8 cellular contexts compared by ENCODE assay signal in genomic region chr14:50666772-50667490, GRCh38. TPM values are rescaled to one million over a fixed set of nuclear protein-coding genes. Genes with fewer than 3 reads are reported as not detected.
A peak's percentile ranks its signal among the peaks of the same experiment; 100 is the strongest.
DNase-seq lines count a peak whose midpoint lies in the region; ATAC-seq, FAIRE-seq and TF ChIP-seq lines count a peak whose summit lies in the region.

No MANE protein-coding gene starts in this region.

- peak overlapping the region; percentile 76 for H3K4me3 ChIP-seq in AG10803 (ENCODE audit: low read length)
- H3K4me3 ChIP-seq in OCI-LY7 (ENCODE audit: low read depth, low read length, poor library complexity, severe bottlenecking) = peak overlapping the region; percentile 92
- peak overlapping the region; percentile 88 for H3K4me3 ChIP-seq in astrocyte of the spinal cord (ENCODE audit: low read depth, low read length)
- H3K4me3 ChIP-seq in iPS-18c (ENCODE audit: insufficient read depth, low read depth, low read length) = peak overlapping the region; percentile 77
- H3K4me3 ChIP-seq in skin epidermis = peak overlapping the region; percentile 59 to 96 (median 92)

- BruUV-seq in OCI-LY7 (replicated peaks; lab: Mats Ljungman, UMichigan) = no TSS peak

- POLR2A ChIA-PET in OCI-LY7 (lab: Charles Lee) = interaction anchor here (0.5 to 1.9 kb wide), 18 partner anchors 10 to 1658 kb away, joined by 3 to 11 read pairs (median 5); no protein-coding TSS in a partner anchor

- peak overlapping the region; percentile 91; the same call in 1 of the 2 replicates for H2AFZ ChIP-seq in OCI-LY7 (ENCODE audit: low read length)

- H3K9me3 ChIP-seq in OCI-LY7 (ENCODE audit: low read length) (no peaks in the 10 kb centered on the region), iPS-18c (ENCODE audit: control insufficient read depth, insufficient read depth, low read length) (no peaks in the 10 kb centered on the region)

- H3K79me2 ChIP-seq in OCI-LY7 (ENCODE audit: insufficient read depth, low read depth, low read length) = peaks cover 23% of the 10 kb centered on the region; the same call in 1 of the 2 replicates

- no peaks in the 10 kb centered on the region for H4K20me1 ChIP-seq in OCI-LY7 (ENCODE audit: insufficient read depth, low read length)

- peaks cover 10% of the 10 kb centered on the region for H3K36me3 ChIP-seq in OCI-LY7 (ENCODE audit: insufficient read depth, low read length)

- in situ Hi-C loops in astrocyte of the spinal cord (cut with HindIII; ENCODE audit: low sequenced_read_pairs) = no loop called here

- no peak for ATAC-seq in GM19023 (IDR thresholded peaks at IDR 0.05; ENCODE audit: unreplicated experiment)
- ATAC-seq in GM21529 (IDR thresholded peaks at IDR 0.05; ENCODE audit: unreplicated experiment) = no peak

- CTCF ChIA-PET in OCI-LY7 (lab: Charles Lee; ENCODE audit: unreplicated experiment) = no interaction called here

- H3K27ac ChIP-seq in OCI-LY7 (ENCODE audit: low read depth, low read length, poor library complexity, severe bottlenecking) = peak overlapping the region; percentile 40
- H3K27ac ChIP-seq in skin epidermis = peak overlapping the region; percentile 60 to 99 (median 92)

- no peak for TF ChIP-seq CTCF in AG10803 (conservative IDR thresholded peaks at IDR 0.05; ENCODE audit: low read length)
- TF ChIP-seq CTCF in OCI-LY7 (conservative IDR thresholded peaks at IDR 0.05; ENCODE audit: low read length) = no peak
- TF ChIP-seq CTCF in astrocyte of the spinal cord (IDR thresholded peaks at IDR 0.05; ENCODE audit: low read depth, low read length) = no peak

- peak; percentile 79 for DNase-seq in AG10803 (ENCODE audit: low read depth)
- no peak for DNase-seq in GM18507 (ENCODE audit: extremely low spot score, insufficient read length, low read depth)
- peak; percentile 65 for DNase-seq in OCI-LY7 (ENCODE audit: low spot score)
- peak; percentile 67 for DNase-seq in astrocyte of the spinal cord (ENCODE audit: low read depth, low spot score)

- H3K4me2 ChIP-seq in OCI-LY7 (ENCODE audit: low read length) = peak overlapping the region; percentile 87

- no peaks in the 10 kb centered on the region for H3K9me2 ChIP-seq in OCI-LY7 (ENCODE audit: insufficient read depth, low read length)

- FAIRE-seq in GM18507 (lab: Jason Lieb, UNC) = peak; percentile 12

- intact Hi-C loops in OCI-LY7 (cut with micrococcal nuclease; ENCODE audit: unreplicated experiment) = loop anchor here (2.0 to 5.0 kb wide), 2 partner anchors 194 to 210 kb away; no protein-coding TSS in a partner anchor

- peaks cover 22% of the 10 kb centered on the region for H3K4me1 ChIP-seq in OCI-LY7 (ENCODE audit: insufficient read depth, low read length, poor library complexity, severe bottlenecking)

RNA-seq across cellular contexts. Expression of gene SAV1, which starts 1.2 kb away (rescaled TPM):
- 6.7 and 10.4 TPM in 2 replicates for total RNA-seq in OCI-LY7 (2014; rRNA removed; shearing (Covaris generic))
- total RNA-seq in OCI-LY7 (2022) = 17.9 and 18.2 TPM in 2 replicates
